8 cellular contexts compared by ENCODE assay signal in genomic region chr1:8858888-8859706, GRCh38. TPM values are rescaled to one million over a fixed set of nuclear protein-coding genes. Genes with fewer than 3 reads are reported as not detected.
DNase-seq lines count a peak whose midpoint lies in the region; ATAC-seq and TF ChIP-seq lines count a peak whose summit lies in the region.

No MANE protein-coding gene starts in this region.

- H3K27ac Mint-ChIP-seq in Calu3 (ENCODE audit: unreplicated experiment) (no peak overlapping the region), HFFc6 (peak overlapping the region; percentile 78)

- H3K9me3 ChIP-seq in RWPE2 (ENCODE audit: severe bottlenecking) (no peaks in the 10 kb centered on the region), iPS-20b (ENCODE audit: insufficient read depth, low read depth, low read length) (no peaks in the 10 kb centered on the region)

- H3K4me3 Mint-ChIP-seq in Calu3 (ENCODE audit: low read depth, unreplicated experiment) (no peak overlapping the region), HFFc6 (peak overlapping the region; percentile 59)

- TF ChIP-seq CTCF in Calu3 (IDR thresholded peaks at IDR 0.05; ENCODE audit: unreplicated experiment): peak; percentile 34
- TF ChIP-seq CTCF in HFFc6 (IDR thresholded peaks at IDR 0.05): peak; percentile 84
- peak; percentile 84 for TF ChIP-seq CTCF in RWPE2 (IDR thresholded peaks at IDR 0.05; ENCODE audit: poor library complexity, severe bottlenecking)

- H3K27me3 Mint-ChIP-seq in Calu3 (ENCODE audit: unreplicated experiment) (no peaks in the 10 kb centered on the region), HFFc6 (ENCODE audit: insufficient read depth) (peaks cover 2% of the 10 kb centered on the region)

- H3K9me3 Mint-ChIP-seq in Calu3 (ENCODE audit: low read depth, unreplicated experiment) (no peaks in the 10 kb centered on the region), HFFc6 (no peaks in the 10 kb centered on the region)

- H3K36me3 ChIP-seq in RWPE2 (ENCODE audit: low read depth): peaks cover 62% of the 10 kb centered on the region
- peaks cover 75% of the 10 kb centered on the region for H3K36me3 ChIP-seq in iPS-20b (ENCODE audit: insufficient read depth, low read depth, low read length)

- H3K27ac ChIP-seq in RWPE2 (ENCODE audit: poor library complexity, severe bottlenecking) (peak overlapping the region; percentile 56), iPS-20b (ENCODE audit: low read length) (peak overlapping the region; percentile 71)

- H3K36me3 Mint-ChIP-seq in Calu3 (ENCODE audit: insufficient read depth, unreplicated experiment): peaks cover 56% of the 10 kb centered on the region
- H3K36me3 Mint-ChIP-seq in HFFc6 (ENCODE audit: low read depth): peaks cover 51% of the 10 kb centered on the region

- H3K4me3 ChIP-seq in RWPE2 (ENCODE audit: severe bottlenecking) (no peak overlapping the region), iPS-20b (ENCODE audit: low read length) (no peak overlapping the region)

- no peak overlapping the region for H3K9ac ChIP-seq in iPS-20b (ENCODE audit: low read depth, low read length)

- BruUV-seq in Calu3 (replicated peaks; lab: Mats Ljungman, UMichigan): no TSS peak

- peak; percentile 44 for DNase-seq in Calu3
- DNase-seq in HFFc6: peak; percentile 66
- no peak for DNase-seq in RWPE2 (ENCODE audit: low spot score)
- DNase-seq in amniotic epithelial cell (ENCODE audit: low read depth): peak; percentile 73
- DNase-seq in stimulated activated naive CD4-positive, alpha-beta T cell (lab: John Stamatoyannopoulos, UW): peak; percentile 19 to 73 (median 42)
- DNase-seq in NCI-H524 treated with DMSO at 0.1 percent for 48 hours (lab: John Stamatoyannopoulos, UW): no peak
- no peak for DNase-seq in amniotic stem cell (lab: John Stamatoyannopoulos, UW)

- intact Hi-C loops in Calu3 (cut with micrococcal nuclease; ENCODE audit: unreplicated experiment): no loop called here

- peak; percentile 33 for ATAC-seq in RWPE2 (ENCODE audit: low read depth)

- peaks cover 8% of the 10 kb centered on the region for H3K4me1 ChIP-seq in RWPE2 (ENCODE audit: insufficient read depth, poor library complexity, severe bottlenecking)
- peaks cover 10% of the 10 kb centered on the region; the same call in 1 of the 2 replicates for H3K4me1 ChIP-seq in iPS-20b (ENCODE audit: insufficient read depth, low read length)

- H3K4me1 Mint-ChIP-seq in Calu3 (ENCODE audit: low read depth, unreplicated experiment) (peaks cover 18% of the 10 kb centered on the region), HFFc6 (ENCODE audit: low read depth) (peaks cover 55% of the 10 kb centered on the region)

- no peaks in the 10 kb centered on the region for H3K27me3 ChIP-seq in RWPE2 (ENCODE audit: insufficient read depth, poor library complexity, severe bottlenecking)
- H3K27me3 ChIP-seq in iPS-20b (ENCODE audit: insufficient read depth, low read length): no peaks in the 10 kb centered on the region

- CTCF ChIA-PET in Calu3 (lab: Charles Lee): interaction anchor here (1.5 to 2.6 kb wide), 3 partner anchors 10 to 104 kb away, joined by 4 to 6 read pairs (median 4); no protein-coding TSS in a partner anchor

RNA-seq across cellular contexts. Expression of gene ENO1, which starts 19.4 kb away (rescaled TPM):
- total RNA-seq in Calu3 (2022): 1,000 and 1,003 TPM in 2 replicates
- 1,000 to 10,000 TPM; 1,376 to 1,744 (median 1,709) TPM for total RNA-seq in HFFc6 (2021; fragmentation: NEBNext Ultra II Directional; extraction: Animal tissue kit (Norgen Biotek cat#: 25700))

RNA-seq across cellular contexts. Expression of gene RERE, which starts 41.7 kb away (rescaled TPM):
- total RNA-seq in Calu3 (2022): 45.9 and 52.8 TPM in 2 replicates
- 10 to 100 TPM; 36.5 to 41.6 (median 37.5) TPM for total RNA-seq in HFFc6 (2021; fragmentation: NEBNext Ultra II Directional; extraction: Animal tissue kit (Norgen Biotek cat#: 25700))

Comparison
In these comparisons a context has a peak if more than half of its experiments do, and no peak if none do; other contexts are left out.
1. DNase-seq: peak in Calu3 (single experiment), HFFc6 (single experiment), amniotic epithelial cell (single experiment) and stimulated activated naive CD4-positive, alpha-beta T cell (6 of 6); none in RWPE2 (single experiment), NCI-H524 treated with DMSO at 0.1 percent for 48 hours (single experiment) and amniotic stem cell (single experiment).
2. CTCF ChIP-seq: peak in every context shown above with its lines; median percentile 84 in HFFc6; 84 in RWPE2; 34 in Calu3.